18 cellular contexts compared by ENCODE assay signal in the genomic region with DNA sequence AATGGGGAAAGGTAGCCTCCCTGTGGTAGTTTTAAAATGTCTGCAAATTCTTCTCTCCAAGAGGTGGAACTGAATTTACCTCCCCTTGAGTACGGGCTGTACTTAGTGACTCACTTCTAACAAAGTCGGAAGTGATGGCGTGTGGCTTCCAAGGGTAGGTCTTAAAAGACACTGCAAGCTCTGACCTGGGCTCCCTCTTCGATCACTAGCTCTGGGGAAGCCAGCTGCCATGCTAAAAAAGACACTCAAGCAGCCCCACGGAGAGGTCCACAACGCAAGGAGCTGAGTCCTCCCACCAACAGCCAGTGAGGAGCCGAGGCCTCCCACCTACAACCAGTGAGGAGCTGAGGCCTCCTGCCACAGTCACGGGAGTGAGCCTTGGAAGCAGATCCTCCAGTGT.
DNase-seq lines count a peak whose midpoint lies in the region; ATAC-seq and TF ChIP-seq lines count a peak whose summit lies in the region.
"Had no signal": no experiment of that assay in that cellular context is flagged by ENCODE, and none has a peak within 500 bp of the region (broad histone marks: within the 10 kb centered on the region; RNA-seq: fewer than 3 reads in every experiment).

No MANE protein-coding gene starts in this region.

- H3K9me3 ChIP-seq in upper lobe of right lung (no peaks in the 10 kb centered on the region), upper lobe of left lung (no peaks in the 10 kb centered on the region)

- H3K4me1 ChIP-seq in upper lobe of right lung: peaks cover 10% of the 10 kb centered on the region
- peaks cover 10 to 20% (median 18%) of the 10 kb centered on the region in 4 donors for H3K4me1 ChIP-seq in upper lobe of left lung

- H3K27ac ChIP-seq in upper lobe of right lung (no peak overlapping the region), upper lobe of left lung (no peak overlapping the region)
- H3K27ac ChIP-seq: PC-9 had no signal

- intact Hi-C loops in upper lobe of right lung (cut with DNase I): no loop called here

- TF ChIP-seq EP300 in upper lobe of left lung (IDR thresholded peaks at IDR 0.05): no peak

- H3K4me3 ChIP-seq in choroid plexus epithelial cell (ENCODE audit: low read depth, low read length) (no peak overlapping the region), upper lobe of right lung (no peak overlapping the region), upper lobe of left lung (no peak overlapping the region)
- H3K4me3 ChIP-seq: PC-9 had no signal

- TF ChIP-seq POLR2A in upper lobe of left lung (IDR thresholded peaks at IDR 0.05): no peak

- WGBS in upper lobe of left lung, 2 donors: 94 to 96% methylated on average over 5 to 6 of the region's 8 CpGs

- peaks cover 7% of the 10 kb centered on the region for H3K36me3 ChIP-seq in upper lobe of right lung
- H3K36me3 ChIP-seq in upper lobe of left lung: peaks cover 0 to 6% (median 0%) of the 10 kb centered on the region in 4 donors

- H3K27me3 ChIP-seq in upper lobe of right lung (no peaks in the 10 kb centered on the region), upper lobe of left lung (no peaks in the 10 kb centered on the region)

- no peak for ATAC-seq in upper lobe of right lung
- ATAC-seq in upper lobe of left lung (ENCODE audit: low FRiP score in 2 of 2): no peak

- DNase-seq in M059J (ENCODE audit: low read depth): peak; percentile 32
- DNase-seq in choroid plexus epithelial cell (ENCODE audit: low read depth): peak; percentile 59
- DNase-seq in mesenteric fat pad (ENCODE audit: low spot score): peak; percentile 83
- DNase-seq in upper lobe of right lung: peak; percentile 23
- no peak for DNase-seq in cortex of kidney (lab: John Stamatoyannopoulos, UW)
- DNase-seq in NCI-H1105 (lab: John Stamatoyannopoulos, UW): no peak
- DNase-seq in upper lobe of left lung: no peak
- DNase-seq: ACHN; C1 segment of cervical spinal cord; CD8-positive, alpha-beta memory T cell; DMS53; GOT3; KBM-7; NCI-H1436 treated with DMSO at 0.1 percent for 48 hours; NCI-H2029; NCI-H345; NCI-H524 treated with DMSO at 0.1 percent for 48 hours; PC-9 had no signal

- no peak for TF ChIP-seq CTCF in choroid plexus epithelial cell (conservative IDR thresholded peaks at IDR 0.05; ENCODE audit: low read depth, low read length)
- TF ChIP-seq CTCF in upper lobe of right lung (IDR thresholded peaks at IDR 0.05): no peak
- no peak for TF ChIP-seq CTCF in upper lobe of left lung (IDR thresholded peaks at IDR 0.05)

Comparison
In these comparisons a context has a peak if more than half of its experiments do, and no peak if none do; other contexts are left out.
1. DNase-seq: peak in M059J (single experiment), choroid plexus epithelial cell (single experiment), mesenteric fat pad (single experiment) and upper lobe of right lung (single experiment); none in cortex of kidney (single experiment), NCI-H1105 (single experiment) and upper lobe of left lung (0 of 2).